25 cellular contexts compared by ENCODE assay signal in the genomic region with DNA sequence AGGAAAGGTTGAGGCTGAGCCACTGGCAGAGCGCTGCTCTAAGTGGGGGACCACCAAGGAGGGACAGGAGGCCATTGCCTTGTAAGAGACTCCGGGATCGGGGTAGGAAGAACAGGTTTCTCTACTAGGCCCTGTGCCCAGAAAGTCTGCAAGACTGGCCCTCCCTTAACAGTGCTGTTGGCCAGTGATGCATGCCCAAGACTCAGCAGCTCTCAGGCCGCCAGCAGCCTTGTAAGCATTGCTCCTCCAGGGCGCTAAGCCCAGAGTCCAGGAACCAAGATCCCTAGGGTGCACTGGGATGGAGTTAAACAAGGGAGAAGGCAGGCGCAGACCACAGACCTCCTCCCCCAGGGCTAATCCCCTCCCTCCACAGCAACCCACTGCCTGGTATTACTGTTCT.
"Had no signal": no experiment of that assay in that cellular context is flagged by ENCODE, and none has a peak within 500 bp of the region (broad histone marks: within the 10 kb centered on the region; RNA-seq: fewer than 3 reads in every experiment).

No MANE protein-coding gene starts in this region.

- H3K9me3 Mint-ChIP-seq: activated naive CD8-positive, alpha-beta T cell treated with anti-CD3 and anti-CD28 coated beads, Interleukin-2, amount 10 ng/mL, durations not matched to agents 7 days and 5 days had no signal

- H3K9me3 ChIP-seq: adrenal gland, SJCRH30, SK-N-SH had no signal

- H3K4me1 ChIP-seq: adrenal gland, SJCRH30 had no signal

- H3K27ac ChIP-seq: adrenal gland, RWPE1, SJCRH30, WERI-Rb-1 had no signal

- ATAC-seq: activated CD4-positive, CD25-positive, alpha-beta regulatory T cell treated with anti-CD3 and anti-CD28 coated beads, Interleukin-2, amount 50 U/mL, for 24 hours; activated CD8-positive, alpha-beta T cell treated with anti-CD3 and anti-CD28 coated beads, Interleukin-2, amount 10 ng/mL, durations not matched to agents 7 days and 5 days; Panc1 had no signal

- DNase-seq: activated CD4-positive, alpha-beta T cell treated with anti-CD3 and anti-CD28 coated beads for 4 hours; activated CD8-positive, alpha-beta memory T cell treated with anti-CD3 and anti-CD28 coated beads, Interleukin-2, amount 50 U/mL, for 48 hours; activated CD8-positive, alpha-beta T cell treated with anti-CD3 and anti-CD28 coated beads, Interleukin-2, amount 10 ng/mL, durations not matched to agents 7 days and 5 days; activated naive CD4-positive, alpha-beta T cell treated with anti-CD3 and anti-CD28 coated beads, Interleukin-2, amount 50 U/mL, for 16 hours; activated naive CD8-positive, alpha-beta T cell treated with anti-CD3 and anti-CD28 coated beads, Interleukin-2, amount 10 ng/mL, durations not matched to agents 7 days and 5 days; activated T-cell treated with anti-CD3 and anti-CD28 coated beads, Interleukin-2, amount 50 U/mL, for 1 hour; adrenal gland; anterior cingulate cortex; MM.1S; NCI-H1105; NCI-H1436; NCI-H1694 treated with DMSO at 0.1 percent for 48 hours; NCI-H2029 treated with DMSO at 0.1 percent for 48 hours; NCI-H345; NCI-H510A; NCI-H526 treated with DMSO at 0.1 percent for 48 hours; NCI-H82; Right ventricle myocardium superior; SJCRH30; SK-N-SH; T-helper 1 cell; WERI-Rb-1 had no signal

- H3K4me1 Mint-ChIP-seq: activated naive CD8-positive, alpha-beta T cell treated with anti-CD3 and anti-CD28 coated beads, Interleukin-2, amount 10 ng/mL, durations not matched to agents 7 days and 5 days had no signal

- H3K4me3 ChIP-seq: adrenal gland, SJCRH30 had no signal

- H3K36me3 Mint-ChIP-seq: activated naive CD8-positive, alpha-beta T cell treated with anti-CD3 and anti-CD28 coated beads, Interleukin-2, amount 10 ng/mL, durations not matched to agents 7 days and 5 days had no signal

- H3K36me3 ChIP-seq: adrenal gland, SJCRH30, WERI-Rb-1 had no signal

- H3K4me3 Mint-ChIP-seq: activated CD8-positive, alpha-beta T cell treated with anti-CD3 and anti-CD28 coated beads, Interleukin-2, amount 10 ng/mL, durations not matched to agents 7 days and 5 days; activated naive CD8-positive, alpha-beta T cell treated with anti-CD3 and anti-CD28 coated beads, Interleukin-2, amount 10 ng/mL, durations not matched to agents 7 days and 5 days had no signal

- H3K27me3 ChIP-seq: adrenal gland, SJCRH30 had no signal

- H3K4me2 ChIP-seq: SK-N-SH had no signal

- H3K27ac Mint-ChIP-seq: activated CD8-positive, alpha-beta T cell treated with anti-CD3 and anti-CD28 coated beads, Interleukin-2, amount 10 ng/mL, durations not matched to agents 7 days and 5 days; activated naive CD8-positive, alpha-beta T cell treated with anti-CD3 and anti-CD28 coated beads, Interleukin-2, amount 10 ng/mL, durations not matched to agents 7 days and 5 days had no signal

- H3K9ac ChIP-seq: SK-N-SH had no signal
